1 cellular context compared by ENCODE assay signal in genomic region chr16:387761-388666, GRCh38.
TF ChIP-seq lines count a peak whose summit lies in the region.
"Not testable (repeated sequence)": the region's sequence is repeated elsewhere in the genome, so short reads cannot be mapped to it uniquely, and the experiment has no call there.

No MANE protein-coding gene starts in this region.

TF ChIP-seq in K562, 482 proteins besides CTCF, POLR2A, EP300 and RAD21 (continued from another document):
- TF ChIP-seq, protein P1, sequence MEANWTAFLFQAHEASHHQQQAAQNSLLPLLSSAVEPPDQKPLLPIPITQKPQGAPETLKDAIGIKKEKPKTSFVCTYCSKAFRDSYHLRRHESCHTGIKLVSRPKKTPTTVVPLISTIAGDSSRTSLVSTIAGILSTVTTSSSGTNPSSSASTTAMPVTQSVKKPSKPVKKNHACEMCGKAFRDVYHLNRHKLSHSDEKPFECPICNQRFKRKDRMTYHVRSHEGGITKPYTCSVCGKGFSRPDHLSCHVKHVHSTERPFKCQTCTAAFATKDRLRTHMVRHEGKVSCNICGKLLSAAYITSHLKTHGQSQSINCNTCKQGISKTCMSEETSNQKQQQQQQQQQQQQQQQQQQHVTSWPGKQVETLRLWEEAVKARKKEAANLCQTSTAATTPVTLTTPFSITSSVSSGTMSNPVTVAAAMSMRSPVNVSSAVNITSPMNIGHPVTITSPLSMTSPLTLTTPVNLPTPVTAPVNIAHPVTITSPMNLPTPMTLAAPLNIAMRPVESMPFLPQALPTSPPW (CRISPR knock-in tag; IDR thresholded peaks at IDR 0.05): peak; percentile 56
- TF ChIP-seq DPF2 (IDR thresholded peaks at IDR 0.05): peak; percentile 38; the same call in 1 of the 2 replicates
- peak; percentile 52; the same call in 1 of the 2 replicates for TF ChIP-seq SMARCA4 (IDR thresholded peaks at IDR 0.05)
- peak; percentile 47; the same call in 1 of the 2 replicates for TF ChIP-seq STAT5A (IDR thresholded peaks at IDR 0.05; ENCODE audit: borderline replicate concordance, low read length)
- TF ChIP-seq TEAD4 (IDR thresholded peaks at IDR 0.05; ENCODE audit: low read length): peak; percentile 43
- not testable (repeated sequence) for TF ChIP-seq TEAD4 (CRISPR knock-in tag; IDR thresholded peaks at IDR 0.05; ENCODE audit: borderline replicate concordance); ATF1 (CRISPR knock-in tag; IDR thresholded peaks at IDR 0.05)
- peak; percentile 27 to 43; a peak in 1 of 4 replicates for TF ChIP-seq MAZ (CRISPR knock-in tag; conservative IDR thresholded peaks at IDR 0.05 in 1 of 2, IDR thresholded peaks at IDR 0.05 in 1 of 2)
- 0 out of 4 replicates have a peak, but pooled peaks of 1 of the 2 experiments have one; percentile 18 for TF ChIP-seq ZNF639 (CRISPR knock-in tag; conservative IDR thresholded peaks at IDR 0.05 in 1 of 2, IDR thresholded peaks at IDR 0.05 in 1 of 2)
- peak; percentile 81; the same call in 1 of the 2 replicates for TF ChIP-seq PHF21A (IDR thresholded peaks at IDR 0.05; ENCODE audit: borderline replicate concordance, low read depth)
- TF ChIP-seq NCOR1 (IDR thresholded peaks at IDR 0.05): peak; percentile 68
- peak; percentile 24; the same call in 1 of the 2 replicates for TF ChIP-seq ATF1 (tag; IDR thresholded peaks at IDR 0.05)
- TF ChIP-seq REST (CRISPR knock-in tag; IDR thresholded peaks at IDR 0.05; ENCODE audit: low read depth): peak; percentile 51
- 0 out of 4 replicates have a peak, but pooled peaks of 1 of the 2 experiments have one; percentile 25 for TF ChIP-seq UBTF (IDR thresholded peaks at IDR 0.05; ENCODE audit: borderline replicate concordance in 1 of 2, low read depth in 2 of 2, low read length in 2 of 2)
- 0 out of 2 replicates have a peak, but pooled peaks have one; percentile 21 for TF ChIP-seq MTA2 (IDR thresholded peaks at IDR 0.05; ENCODE audit: low read depth)
- TF ChIP-seq, protein P2, sequence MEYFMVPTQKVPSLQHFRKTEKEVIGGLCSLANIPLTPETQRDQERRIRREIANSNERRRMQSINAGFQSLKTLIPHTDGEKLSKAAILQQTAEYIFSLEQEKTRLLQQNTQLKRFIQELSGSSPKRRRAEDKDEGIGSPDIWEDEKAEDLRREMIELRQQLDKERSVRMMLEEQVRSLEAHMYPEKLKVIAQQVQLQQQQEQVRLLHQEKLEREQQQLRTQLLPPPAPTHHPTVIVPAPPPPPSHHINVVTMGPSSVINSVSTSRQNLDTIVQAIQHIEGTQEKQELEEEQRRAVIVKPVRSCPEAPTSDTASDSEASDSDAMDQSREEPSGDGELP (CRISPR knock-in tag; IDR thresholded peaks at IDR 0.05; ENCODE audit: borderline replicate concordance): peak; percentile 50; the same call in 1 of the 2 replicates
- peak; percentile 34; the same call in 1 of the 2 replicates for TF ChIP-seq NFIC (IDR thresholded peaks at IDR 0.05)
TF ChIP-seq in K562: peak in this region for 56; not testable (repeated sequence) for 426.
